1 cellular context compared by ENCODE assay signal in genomic region chr6:37819177-37819801, GRCh38.
TF ChIP-seq lines count a peak whose summit lies in the region.

Gene ZFAND3 (plus strand): TSS chr6:37819727. CDS start chr6:37819946, 219 bp downstream.

TF ChIP-seq in HepG2, 621 proteins besides CTCF, POLR2A, EP300 and RAD21 (continued from another document and continues in another):
- TF ChIP-seq, protein P1, sequence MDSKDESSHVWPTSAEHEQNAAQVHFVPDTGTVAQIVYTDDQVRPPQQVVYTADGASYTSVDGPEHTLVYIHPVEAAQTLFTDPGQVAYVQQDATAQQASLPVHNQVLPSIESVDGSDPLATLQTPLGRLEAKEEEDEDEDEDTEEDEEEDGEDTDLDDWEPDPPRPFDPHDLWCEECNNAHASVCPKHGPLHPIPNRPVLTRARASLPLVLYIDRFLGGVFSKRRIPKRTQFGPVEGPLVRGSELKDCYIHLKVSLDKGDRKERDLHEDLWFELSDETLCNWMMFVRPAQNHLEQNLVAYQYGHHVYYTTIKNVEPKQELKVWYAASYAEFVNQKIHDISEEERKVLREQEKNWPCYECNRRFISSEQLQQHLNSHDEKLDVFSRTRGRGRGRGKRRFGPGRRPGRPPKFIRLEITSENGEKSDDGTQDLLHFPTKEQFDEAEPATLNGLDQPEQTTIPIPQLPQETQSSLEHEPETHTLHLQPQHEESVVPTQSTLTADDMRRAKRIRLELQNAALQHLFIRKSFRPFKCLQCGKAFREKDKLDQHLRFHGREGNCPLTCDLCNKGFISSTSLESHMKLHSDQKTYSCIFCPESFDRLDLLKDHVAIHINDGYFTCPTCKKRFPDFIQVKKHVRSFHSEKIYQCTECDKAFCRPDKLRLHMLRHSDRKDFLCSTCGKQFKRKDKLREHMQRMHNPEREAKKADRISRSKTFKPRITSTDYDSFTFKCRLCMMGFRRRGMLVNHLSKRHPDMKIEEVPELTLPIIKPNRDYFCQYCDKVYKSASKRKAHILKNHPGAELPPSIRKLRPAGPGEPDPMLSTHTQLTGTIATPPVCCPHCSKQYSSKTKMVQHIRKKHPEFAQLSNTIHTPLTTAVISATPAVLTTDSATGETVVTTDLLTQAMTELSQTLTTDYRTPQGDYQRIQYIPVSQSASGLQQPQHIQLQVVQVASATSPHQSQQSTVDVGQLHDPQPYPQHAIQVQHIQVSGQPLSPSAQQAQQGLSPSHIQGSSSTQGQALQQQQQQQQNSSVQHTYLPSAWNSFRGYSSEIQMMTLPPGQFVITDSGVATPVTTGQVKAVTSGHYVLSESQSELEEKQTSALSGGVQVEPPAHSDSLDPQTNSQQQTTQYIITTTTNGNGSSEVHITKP (CRISPR knock-in tag; IDR thresholded peaks at IDR 0.05; ENCODE audit: low read depth): peak; percentile 99
- TF ChIP-seq THAP8 (CRISPR knock-in tag; IDR thresholded peaks at IDR 0.05; ENCODE audit: borderline replicate concordance) (no peak), NCOA1 (CRISPR knock-in tag; IDR thresholded peaks at IDR 0.05) (peak; percentile 44; the same call in 1 of the 2 replicates), GABPA (IDR thresholded peaks at IDR 0.05; ENCODE audit: low read depth, low read length) (no peak), GABPA (CRISPR knock-in tag; IDR thresholded peaks at IDR 0.05; ENCODE audit: low read depth) (peak; percentile 12; the same call in 1 of the 2 replicates), GLI4 (CRISPR knock-in tag; IDR thresholded peaks at IDR 0.05; ENCODE audit: borderline replicate concordance) (no peak), PHF20 (CRISPR knock-in tag; IDR thresholded peaks at IDR 0.05) (0 out of 2 replicates have a peak, but pooled peaks have one; percentile 14), ZHX1 (CRISPR knock-in tag; IDR thresholded peaks at IDR 0.05; ENCODE audit: low read depth) (0 out of 2 replicates have a peak, but pooled peaks have one; percentile 12), KLF6 (CRISPR knock-in tag; IDR thresholded peaks at IDR 0.05) (peak; percentile 48), DBP (CRISPR knock-in tag; IDR thresholded peaks at IDR 0.05; ENCODE audit: not compliant biosample characterization) (peak; percentile 57), AFF4 (CRISPR knock-in tag; IDR thresholded peaks at IDR 0.05) (0 out of 2 replicates have a peak, but pooled peaks have one; percentile 67), ZFYVE20 (CRISPR knock-in tag; IDR thresholded peaks at IDR 0.05; ENCODE audit: borderline replicate concordance, low read depth) (no peak), AKAP8 (CRISPR knock-in tag; IDR thresholded peaks at IDR 0.05) (no peak), NR2F1 (CRISPR knock-in tag; IDR thresholded peaks at IDR 0.05) (peak in 1 of 2 experiments; percentile 34; a peak in 2 of 4 replicates), ZNF136 (CRISPR knock-in tag; IDR thresholded peaks at IDR 0.05; ENCODE audit: low read depth) (no peak; the same call in 1 of the 2 replicates), SP2 (CRISPR knock-in tag; IDR thresholded peaks at IDR 0.05) (peak; percentile 54; the same call in 1 of the 2 replicates), SNAI1 (CRISPR knock-in tag; IDR thresholded peaks at IDR 0.05; ENCODE audit: borderline replicate concordance) (no peak), ZNF350 (CRISPR knock-in tag; IDR thresholded peaks at IDR 0.05; ENCODE audit: borderline replicate concordance, low read depth) (peak; percentile 76; the same call in 1 of the 2 replicates), NCOA2 (CRISPR knock-in tag; IDR thresholded peaks at IDR 0.05) (no peak; the same call in 1 of the 2 replicates), ZNF83 (CRISPR knock-in tag; IDR thresholded peaks at IDR 0.05; ENCODE audit: borderline replicate concordance) (peak; percentile 29; the same call in 1 of the 2 replicates), ZNF260 (CRISPR knock-in tag; IDR thresholded peaks at IDR 0.05; ENCODE audit: borderline replicate concordance, low read depth) (no peak), U2AF2 (IDR thresholded peaks at IDR 0.05; ENCODE audit: low read depth, low read length) (no peak), KAT7 (CRISPR knock-in tag; IDR thresholded peaks at IDR 0.05; ENCODE audit: borderline replicate concordance) (peak; percentile 30; the same call in 1 of the 2 replicates), ZNF772 (CRISPR knock-in tag; IDR thresholded peaks at IDR 0.05) (peak; percentile 68; the same call in 1 of the 2 replicates), ZNF883 (CRISPR knock-in tag; IDR thresholded peaks at IDR 0.05; ENCODE audit: not compliant biosample characterization) (peak; percentile 6), ZNF713 (CRISPR knock-in tag; IDR thresholded peaks at IDR 0.05) (peak; percentile 75; the same call in 1 of the 2 replicates), JUN (CRISPR knock-in tag; IDR thresholded peaks at IDR 0.05) (peak; percentile 26; the same call in 1 of the 2 replicates), JUNB (CRISPR knock-in tag; IDR thresholded peaks at IDR 0.05; ENCODE audit: borderline replicate concordance) (no peak), ZNF616 (CRISPR knock-in tag; IDR thresholded peaks at IDR 0.05; ENCODE audit: low read depth) (no peak), MYNN (CRISPR knock-in tag; IDR thresholded peaks at IDR 0.05; ENCODE audit: low read depth) (peak; percentile 66; the same call in 1 of the 2 replicates), FOXC1 (CRISPR knock-in tag; IDR thresholded peaks at IDR 0.05; ENCODE audit: borderline replicate concordance) (peak; percentile 24; the same call in 1 of the 2 replicates), ZFP37 (CRISPR knock-in tag; IDR thresholded peaks at IDR 0.05; ENCODE audit: borderline replicate concordance) (peak; percentile 84; the same call in 1 of the 2 replicates), CENPX (CRISPR knock-in tag; IDR thresholded peaks at IDR 0.05) (no peak), ZNF510 (CRISPR knock-in tag; IDR thresholded peaks at IDR 0.05; ENCODE audit: low read depth) (no peak), ESRRA (CRISPR knock-in tag; IDR thresholded peaks at IDR 0.05; ENCODE audit: low read depth) (no peak; the same call in 1 of the 2 replicates), TCF7 (IDR thresholded peaks at IDR 0.05; ENCODE audit: low read depth) (peak; percentile 19; the same call in 1 of the 2 replicates), ZNF10 (CRISPR knock-in tag; IDR thresholded peaks at IDR 0.05; ENCODE audit: borderline replicate concordance, low read depth) (no peak), ZNF781 (CRISPR knock-in tag; IDR thresholded peaks at IDR 0.05; ENCODE audit: borderline replicate concordance, not compliant biosample characterization) (peak; percentile 26), PHF21A (CRISPR knock-in tag; IDR thresholded peaks at IDR 0.05) (peak; percentile 78), ZNF615 (CRISPR knock-in tag; IDR thresholded peaks at IDR 0.05; ENCODE audit: borderline replicate concordance) (no peak; the same call in 1 of the 2 replicates), REPIN1 (CRISPR knock-in tag; IDR thresholded peaks at IDR 0.05; ENCODE audit: borderline replicate concordance, low read depth) (no peak; the same call in 1 of the 2 replicates), TCF12 (IDR thresholded peaks at IDR 0.05) (no peak), TCF12 (CRISPR knock-in tag; IDR thresholded peaks at IDR 0.05) (0 out of 2 replicates have a peak, but pooled peaks have one; percentile 32), ZFY (CRISPR knock-in tag; IDR thresholded peaks at IDR 0.05) (peak; percentile 76), ZBTB7B (CRISPR knock-in tag; IDR thresholded peaks at IDR 0.05) (peak; percentile 58)
- TF ChIP-seq, protein P2, sequence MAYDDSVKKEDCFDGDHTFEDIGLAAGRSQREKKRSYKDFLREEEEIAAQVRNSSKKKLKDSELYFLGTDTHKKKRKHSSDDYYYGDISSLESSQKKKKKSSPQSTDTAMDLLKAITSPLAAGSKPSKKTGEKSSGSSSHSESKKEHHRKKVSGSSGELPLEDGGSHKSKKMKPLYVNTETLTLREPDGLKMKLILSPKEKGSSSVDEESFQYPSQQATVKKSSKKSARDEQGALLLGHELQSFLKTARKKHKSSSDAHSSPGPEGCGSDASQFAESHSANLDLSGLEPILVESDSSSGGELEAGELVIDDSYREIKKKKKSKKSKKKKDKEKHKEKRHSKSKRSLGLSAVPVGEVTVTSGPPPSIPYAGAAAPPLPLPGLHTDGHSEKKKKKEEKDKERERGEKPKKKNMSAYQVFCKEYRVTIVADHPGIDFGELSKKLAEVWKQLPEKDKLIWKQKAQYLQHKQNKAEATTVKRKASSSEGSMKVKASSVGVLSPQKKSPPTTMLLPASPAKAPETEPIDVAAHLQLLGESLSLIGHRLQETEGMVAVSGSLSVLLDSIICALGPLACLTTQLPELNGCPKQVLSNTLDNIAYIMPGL (CRISPR knock-in tag; IDR thresholded peaks at IDR 0.05; ENCODE audit: borderline replicate concordance in 1 of 2, low read depth in 1 of 2): peak; percentile 79 to 81
- TF ChIP-seq, protein P3, sequence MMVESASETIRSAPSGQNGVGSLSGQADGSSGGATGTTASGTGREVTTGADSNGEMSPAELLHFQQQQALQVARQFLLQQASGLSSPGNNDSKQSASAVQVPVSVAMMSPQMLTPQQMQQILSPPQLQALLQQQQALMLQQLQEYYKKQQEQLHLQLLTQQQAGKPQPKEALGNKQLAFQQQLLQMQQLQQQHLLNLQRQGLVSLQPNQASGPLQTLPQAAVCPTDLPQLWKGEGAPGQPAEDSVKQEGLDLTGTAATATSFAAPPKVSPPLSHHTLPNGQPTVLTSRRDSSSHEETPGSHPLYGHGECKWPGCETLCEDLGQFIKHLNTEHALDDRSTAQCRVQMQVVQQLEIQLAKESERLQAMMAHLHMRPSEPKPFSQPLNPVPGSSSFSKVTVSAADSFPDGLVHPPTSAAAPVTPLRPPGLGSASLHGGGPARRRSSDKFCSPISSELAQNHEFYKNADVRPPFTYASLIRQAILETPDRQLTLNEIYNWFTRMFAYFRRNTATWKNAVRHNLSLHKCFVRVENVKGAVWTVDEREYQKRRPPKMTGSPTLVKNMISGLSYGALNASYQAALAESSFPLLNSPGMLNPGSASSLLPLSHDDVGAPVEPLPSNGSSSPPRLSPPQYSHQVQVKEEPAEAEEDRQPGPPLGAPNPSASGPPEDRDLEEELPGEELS (CRISPR knock-in tag; IDR thresholded peaks at IDR 0.05): peak; percentile 63; the same call in 1 of the 2 replicates
